In the genomic region with DNA sequence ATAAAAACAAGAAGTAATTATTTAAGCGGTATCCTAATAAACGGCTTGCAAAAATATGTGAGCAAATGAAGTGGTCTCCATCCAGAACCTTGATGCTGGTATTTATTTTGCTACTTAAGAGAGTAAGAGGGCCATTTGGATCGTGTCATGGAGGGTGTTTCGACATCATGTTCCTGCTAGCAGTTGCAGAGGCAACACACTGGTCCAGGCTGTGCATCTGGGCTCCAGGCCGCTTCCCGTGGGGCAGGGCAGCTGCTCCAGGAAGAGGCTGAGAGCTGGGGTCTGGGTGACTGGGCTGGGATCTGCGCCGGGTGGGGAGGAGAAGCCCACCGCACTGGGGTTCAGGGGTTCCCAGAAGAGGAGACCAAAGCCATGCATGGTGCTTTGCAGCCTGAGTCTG, we compare ENCODE assay signal across 1 cellular context. TPM values are rescaled to one million over a fixed set of nuclear protein-coding genes. Genes with fewer than 3 reads are reported as not detected.
"Had no signal": no experiment of that assay in that cellular context is flagged by ENCODE, and none has a peak within 500 bp of the region (broad histone marks: within the 10 kb centered on the region; RNA-seq: fewer than 3 reads in every experiment).

No MANE protein-coding gene starts in this region.

RNA-seq across cellular contexts. Expression of gene ICOSLG, which starts 46.3 kb away (rescaled TPM):
- total RNA-seq: SJCRH30 had no signal
